Comparison of ENCODE assay signal across 24 cellular contexts in genomic region chr11:1598816-1599215, GRCh38. TPM values are rescaled to one million over a fixed set of nuclear protein-coding genes. Genes with fewer than 3 reads are reported as not detected.
"Had no signal": no experiment of that assay in that cellular context is flagged by ENCODE, and none has a peak within 500 bp of the region (broad histone marks: within the 10 kb centered on the region; RNA-seq: fewer than 3 reads in every experiment).

No MANE protein-coding gene starts in this region.

- H3K4me2 ChIP-seq: smooth muscle cell had no signal

- H3K4me1 ChIP-seq: ascending aorta, parathyroid adenoma, tibial artery had no signal

- H3K36me3 Mint-ChIP-seq: mesothelial cell of epicardium; natural killer cell treated with Interleukin-12 subunit alpha and Interleukin-12 subunit beta and Interleukin-15 and Interleukin-18, amount 100 ng/mL, for 72 hours had no signal

- DNase-seq: activated CD4-positive, alpha-beta T cell treated with anti-CD3 and anti-CD28 coated beads for 1 hour; activated CD4-positive, alpha-beta T cell treated with anti-CD3 and anti-CD28 coated beads, Interleukin-2, amount 50 U/mL, for 48 hours; activated naive CD4-positive, alpha-beta T cell treated with anti-CD3 and anti-CD28 coated beads for 36 hours; activated naive CD8-positive, alpha-beta T cell treated with anti-CD3 and anti-CD28 coated beads, Interleukin-2, amount 50 U/mL, for 24 hours; stimulated activated naive CD8-positive, alpha-beta T cell treated with anti-CD3 and anti-CD28 coated beads, Interleukin-15, Interleukin-2, amounts not matched to agents 100 U/mL and 50 U/mL, for 24 hours; substantia nigra; SW 1271; WERI-Rb-1 had no signal

- ATAC-seq: activated naive CD8-positive, alpha-beta T cell treated with anti-CD3 and anti-CD28 coated beads, Interleukin-2, amount 50 U/mL, for 24 hours; left lobe of liver; natural killer cell treated with Interleukin-12 subunit alpha and Interleukin-12 subunit beta and Interleukin-15 and Interleukin-18, amount 100 ng/mL, for 72 hours; sciatic nerve; stimulated activated naive CD8-positive, alpha-beta T cell treated with anti-CD3 and anti-CD28 coated beads, Interleukin-15, Interleukin-2, amounts not matched to agents 100 U/mL and 50 U/mL, for 24 hours had no signal

- H3K79me2 ChIP-seq: parathyroid adenoma had no signal

- H3K4me3 Mint-ChIP-seq: activated naive CD4-positive, alpha-beta T cell treated with anti-CD3 and anti-CD28 coated beads for 36 hours; activated naive CD8-positive, alpha-beta T cell treated with anti-CD3 and anti-CD28 coated beads, Interleukin-2, amount 50 U/mL, for 24 hours; mesothelial cell of epicardium; natural killer cell treated with Interleukin-12 subunit alpha and Interleukin-12 subunit beta and Interleukin-15 and Interleukin-18, amount 100 ng/mL, for 72 hours had no signal

- H3K27me3 ChIP-seq: ascending aorta had no signal

- H3K36me3 ChIP-seq: ascending aorta, neutrophil, tibial artery, WERI-Rb-1 had no signal

- H3K27ac Mint-ChIP-seq: activated naive CD4-positive, alpha-beta T cell treated with anti-CD3 and anti-CD28 coated beads for 36 hours; activated naive CD8-positive, alpha-beta T cell treated with anti-CD3 and anti-CD28 coated beads, Interleukin-2, amount 50 U/mL, for 24 hours; mesothelial cell of epicardium; natural killer cell treated with Interleukin-12 subunit alpha and Interleukin-12 subunit beta and Interleukin-15 and Interleukin-18, amount 100 ng/mL, for 72 hours had no signal

- H3K9me3 ChIP-seq: ascending aorta, neutrophil, tibial artery had no signal

- H3K4me3 ChIP-seq: ascending aorta, smooth muscle cell, tibial artery had no signal

- H3K9me3 Mint-ChIP-seq: activated naive CD4-positive, alpha-beta T cell treated with anti-CD3 and anti-CD28 coated beads for 36 hours; activated naive CD8-positive, alpha-beta T cell treated with anti-CD3 and anti-CD28 coated beads, Interleukin-2, amount 50 U/mL, for 24 hours; natural killer cell treated with Interleukin-12 subunit alpha and Interleukin-12 subunit beta and Interleukin-15 and Interleukin-18, amount 100 ng/mL, for 72 hours had no signal

- H3K27ac ChIP-seq: ascending aorta, neutrophil, parathyroid adenoma, tibial artery, WERI-Rb-1 had no signal

- H2AFZ ChIP-seq: parathyroid adenoma had no signal

RNA-seq across cellular contexts. Expression of gene KRTAP5-2, which starts 0.7 kb away (rescaled TPM):
- total RNA-seq: activated naive CD4-positive, alpha-beta T cell treated with anti-CD3 and anti-CD28 coated beads for 36 hours; ascending aorta; bronchial epithelial cell; epithelial cell of proximal tubule; fibroblast of lung; frontal cortex; left lobe of liver; lung microvascular endothelial cell; mesothelial cell of epicardium; natural killer cell treated with Interleukin-12 subunit alpha and Interleukin-12 subunit beta and Interleukin-15 and Interleukin-18, amount 100 ng/mL, for 72 hours; sciatic nerve; smooth muscle cell; T-helper 2 cell treated with Interferon-gamma antibody and Interleukin-4, amounts not matched to agents 100 ng/mL and 5 ng/mL, for 36 hours had no signal
- polyA plus RNA-seq: fibroblast of lung, keratinocyte had no signal

RNA-seq across cellular contexts. Expression of gene KRTAP5-3, which starts 9.4 kb away (rescaled TPM):
- total RNA-seq: activated naive CD4-positive, alpha-beta T cell treated with anti-CD3 and anti-CD28 coated beads for 36 hours; ascending aorta; bronchial epithelial cell; epithelial cell of proximal tubule; fibroblast of lung; frontal cortex; left lobe of liver; lung microvascular endothelial cell; mesothelial cell of epicardium; natural killer cell treated with Interleukin-12 subunit alpha and Interleukin-12 subunit beta and Interleukin-15 and Interleukin-18, amount 100 ng/mL, for 72 hours; sciatic nerve; smooth muscle cell; T-helper 2 cell treated with Interferon-gamma antibody and Interleukin-4, amounts not matched to agents 100 ng/mL and 5 ng/mL, for 36 hours had no signal
- polyA plus RNA-seq: fibroblast of lung, keratinocyte, smooth muscle cell had no signal

RNA-seq across cellular contexts. Expression of gene KRTAP5-1, which starts 13.7 kb away (rescaled TPM):
- total RNA-seq: activated naive CD4-positive, alpha-beta T cell treated with anti-CD3 and anti-CD28 coated beads for 36 hours; ascending aorta; bronchial epithelial cell; epithelial cell of proximal tubule; fibroblast of lung; frontal cortex; left lobe of liver; lung microvascular endothelial cell; mesothelial cell of epicardium; natural killer cell treated with Interleukin-12 subunit alpha and Interleukin-12 subunit beta and Interleukin-15 and Interleukin-18, amount 100 ng/mL, for 72 hours; sciatic nerve; smooth muscle cell; T-helper 2 cell treated with Interferon-gamma antibody and Interleukin-4, amounts not matched to agents 100 ng/mL and 5 ng/mL, for 36 hours had no signal
- polyA plus RNA-seq: fibroblast of lung, keratinocyte, smooth muscle cell had no signal

RNA-seq across cellular contexts. Expression of gene KRTAP5-4, which starts 23.1 kb away (rescaled TPM):
- total RNA-seq: activated naive CD4-positive, alpha-beta T cell treated with anti-CD3 and anti-CD28 coated beads for 36 hours; ascending aorta; bronchial epithelial cell; epithelial cell of proximal tubule; fibroblast of lung; frontal cortex; left lobe of liver; lung microvascular endothelial cell; mesothelial cell of epicardium; natural killer cell treated with Interleukin-12 subunit alpha and Interleukin-12 subunit beta and Interleukin-15 and Interleukin-18, amount 100 ng/mL, for 72 hours; sciatic nerve; smooth muscle cell; T-helper 2 cell treated with Interferon-gamma antibody and Interleukin-4, amounts not matched to agents 100 ng/mL and 5 ng/mL, for 36 hours had no signal
- polyA plus RNA-seq: fibroblast of lung, keratinocyte, smooth muscle cell had no signal
